In genomic region chr12:27779837-27780611, GRCh38 we compare ENCODE assay signal across 8 cellular contexts. TPM values are rescaled to one million over a fixed set of nuclear protein-coding genes. Genes with fewer than 3 reads are reported as not detected.
A peak's percentile ranks its signal among the peaks of the same experiment; 100 is the strongest.
DNase-seq lines count a peak whose midpoint lies in the region; ATAC-seq, FAIRE-seq and TF ChIP-seq lines count a peak whose summit lies in the region.

Gene KLHL42 (plus strand): TSS chr12:27780233. CDS start chr12:27780331, 98 bp downstream.
Gene MANSC4 (minus strand): TSS chr12:27780236. CDS start chr12:27771276, 8,960 bp downstream.

- H3K9me3 ChIP-seq in WERI-Rb-1 (ENCODE audit: severe bottlenecking): no peaks in the 10 kb centered on the region

- H3K27ac ChIP-seq in WERI-Rb-1: peak within 1 kb of the TSS; percentile 91

- DNase-seq in NCI-H2081 (lab: John Stamatoyannopoulos, UW) (peak; percentile 78 to 80), NCI-H2081 treated with DMSO at 0.1 percent for 48 hours (lab: John Stamatoyannopoulos, UW) (no peak), NCI-H1930 (lab: John Stamatoyannopoulos, UW) (peak; percentile 29 to 64), WERI-Rb-1 (peak; percentile 67), bronchial epithelial cell (ENCODE audit: low read depth) (peak; percentile 49), iris pigment epithelial cell (ENCODE audit: low read depth) (peak; percentile 76)
- DNase-seq in stimulated activated CD4-positive, alpha-beta T cell treated with anti-CD3 and anti-CD28 coated beads, Interleukin-12 subunit alpha, Interleukin-12 subunit beta, amount 100 ng/mL, for 24 hours (ENCODE audit: low read depth in 2 of 2): peak; percentile 34 to 51

- H3K27me3 ChIP-seq in WERI-Rb-1 (ENCODE audit: insufficient read depth, low read depth, severe bottlenecking): no peaks in the 10 kb centered on the region
- H3K27me3 ChIP-seq in bronchial epithelial cell (ENCODE audit: control insufficient read depth, insufficient read depth, low read length): no peaks in the 10 kb centered on the region

- ATAC-seq in HG02885 (IDR thresholded peaks at IDR 0.05; ENCODE audit: poor library complexity, unreplicated experiment): peak; percentile 74

- TF ChIP-seq CTCF in WERI-Rb-1 (IDR thresholded peaks at IDR 0.05; ENCODE audit: low read depth, low read length): no peak
- TF ChIP-seq CTCF in bronchial epithelial cell (IDR thresholded peaks at IDR 0.05; ENCODE audit: insufficient read depth, low read length, severe bottlenecking): peak; percentile 15

- H3K4me3 ChIP-seq in WERI-Rb-1 (ENCODE audit: low read depth, low read length) (peak within 1 kb of the TSS; percentile 54), bronchial epithelial cell (ENCODE audit: low read depth, low read length) (peak within 1 kb of the TSS; percentile 57)

- FAIRE-seq in bronchial epithelial cell (lab: Jason Lieb, UNC): no peak

- H3K36me3 ChIP-seq in WERI-Rb-1 (peaks cover 16% of the 10 kb centered on the region), bronchial epithelial cell (ENCODE audit: control insufficient read depth, insufficient read depth, low read length) (peaks cover 1% of the 10 kb centered on the region)

RNA-seq across cellular contexts. Expression of gene KLHL42, which starts in this region (rescaled TPM):
- total RNA-seq in bronchial epithelial cell: 21.3 and 22.7 TPM in 2 replicates

RNA-seq across cellular contexts. Expression of gene MANSC4, which starts in this region (rescaled TPM):
- not detected in 2 replicates for total RNA-seq in bronchial epithelial cell
